ENCODE assay signal across 20 cellular contexts in genomic region chr22:33789690-33790253, GRCh38.
DNase-seq lines count a peak whose midpoint lies in the region; ATAC-seq, FAIRE-seq and TF ChIP-seq lines count a peak whose summit lies in the region.
"Had no signal": no experiment of that assay in that cellular context is flagged by ENCODE, and none has a peak within 500 bp of the region (broad histone marks: within the 10 kb centered on the region; RNA-seq: fewer than 3 reads in every experiment).

No MANE protein-coding gene starts in this region.

- peaks cover 21 to 28% of the 10 kb centered on the region in 2 donors for H3K36me3 Mint-ChIP-seq in activated naive CD4-positive, alpha-beta T cell treated with anti-CD3 and anti-CD28 coated beads, Interleukin-2, amount 50 U/mL, for 72 hours
- H3K36me3 Mint-ChIP-seq in stimulated activated memory B cell treated with anti-CD40 and anti-IgM and Interleukin-4, amounts not matched to agents 10 μg/mL and 1 μg/mL and 100 μg/mL, for 72 hours = peaks cover 14% of the 10 kb centered on the region
- peaks cover 31 to 53% (median 44%) of the 10 kb centered on the region in 3 experiments for H3K36me3 Mint-ChIP-seq in H9 (ENCODE audit: insufficient read depth in 1 of 3, low read depth in 3 of 3)
- H3K36me3 Mint-ChIP-seq: CD4-positive, CD25-positive, alpha-beta regulatory T cell had no signal

- H3K9me3 Mint-ChIP-seq in activated naive CD4-positive, alpha-beta T cell treated with anti-CD3 and anti-CD28 coated beads, Interleukin-2, amount 50 U/mL, for 72 hours = peaks cover 24% of the 10 kb centered on the region in 2 donors
- peaks cover 19% of the 10 kb centered on the region for H3K9me3 Mint-ChIP-seq in stimulated activated memory B cell treated with anti-CD40 and anti-IgM and Interleukin-4, amounts not matched to agents 10 μg/mL and 1 μg/mL and 100 μg/mL, for 72 hours
- peaks cover 35 to 49% of the 10 kb centered on the region in 2 experiments for H3K9me3 Mint-ChIP-seq in H9

- no peak for TF ChIP-seq CTCF in H9 (conservative IDR thresholded peaks at IDR 0.05)

- no peak overlapping the region for H2BK120ac ChIP-seq in H9 (ENCODE audit: low read depth, low read length, poor library complexity, severe bottlenecking)

- no peaks in the 10 kb centered on the region for H3K23me2 ChIP-seq in H9 (ENCODE audit: insufficient read length, low read depth, low read length, poor library complexity, severe bottlenecking)

- H2BK20ac ChIP-seq in H9 (ENCODE audit: low read depth, low read length, poor library complexity, severe bottlenecking) = no peak overlapping the region

- no peak overlapping the region for H2BK15ac ChIP-seq in H9 (ENCODE audit: low read depth, low read length)

- no peaks in the 10 kb centered on the region for H4K20me1 ChIP-seq in H9 (ENCODE audit: control insufficient read depth, insufficient read depth, insufficient read length)

- no peak overlapping the region for H3T11ph ChIP-seq in H9 (ENCODE audit: low read length)

- no peak overlapping the region for H3K23ac ChIP-seq in H9 (ENCODE audit: insufficient read length, low read depth, low read length)

- no peak overlapping the region for H3K27ac ChIP-seq in H9 (ENCODE audit: insufficient read length, low read depth, low read length)
- H3K27ac ChIP-seq: KMS-11, RWPE1 had no signal

- H3K27me3 Mint-ChIP-seq in stimulated activated memory B cell treated with anti-CD40 and anti-IgM and Interleukin-4, amounts not matched to agents 10 μg/mL and 1 μg/mL and 100 μg/mL, for 72 hours = no peaks in the 10 kb centered on the region
- H3K27me3 Mint-ChIP-seq in H9 (ENCODE audit: low read depth) = peaks cover 2% of the 10 kb centered on the region
- H3K27me3 Mint-ChIP-seq: CD4-positive, CD25-positive, alpha-beta regulatory T cell had no signal

- H2AFZ ChIP-seq in H9 (ENCODE audit: low read length) = no peak overlapping the region

- H3K4me1 Mint-ChIP-seq in stimulated activated memory B cell treated with anti-CD40 and anti-IgM and Interleukin-4, amounts not matched to agents 10 μg/mL and 1 μg/mL and 100 μg/mL, for 72 hours = peaks cover 6% of the 10 kb centered on the region
- peaks cover 20 to 25% of the 10 kb centered on the region in 2 experiments for H3K4me1 Mint-ChIP-seq in H9
- H3K4me1 Mint-ChIP-seq: CD4-positive, CD25-positive, alpha-beta regulatory T cell had no signal

- peak; percentile 90 to 93 for ATAC-seq in activated naive CD4-positive, alpha-beta T cell treated with anti-CD3 and anti-CD28 coated beads, Interleukin-2, amount 50 U/mL, for 72 hours
- peak; percentile 57 for ATAC-seq in HG03432 (IDR thresholded peaks at IDR 0.05; ENCODE audit: unreplicated experiment)
- peak; percentile 50 for ATAC-seq in stimulated activated memory B cell treated with anti-CD40 and anti-IgM and Interleukin-4, amounts not matched to agents 10 μg/mL and 1 μg/mL and 100 μg/mL, for 72 hours
- ATAC-seq: PC-3 had no signal

- H2BK5ac ChIP-seq in H9 (ENCODE audit: insufficient read length, low read length) = no peak overlapping the region

- no peak overlapping the region for H3K56ac ChIP-seq in H9 (ENCODE audit: insufficient read length, low read depth, low read length)

- H3K4ac ChIP-seq in H9 (ENCODE audit: low read depth, low read length) = no peak overlapping the region

- H3K27ac Mint-ChIP-seq in activated naive CD4-positive, alpha-beta T cell treated with anti-CD3 and anti-CD28 coated beads, Interleukin-2, amount 50 U/mL, for 72 hours = no peak overlapping the region
- H3K27ac Mint-ChIP-seq in stimulated activated memory B cell treated with anti-CD40 and anti-IgM and Interleukin-4, amounts not matched to agents 10 μg/mL and 1 μg/mL and 100 μg/mL, for 72 hours = no peak overlapping the region
- no peak overlapping the region for H3K27ac Mint-ChIP-seq in H9

- no peaks in the 10 kb centered on the region for H3K4me1 ChIP-seq in H9 (ENCODE audit: insufficient read depth, low read length)

- no peak for TF ChIP-seq POLR2A in GM12892 (IDR thresholded peaks at IDR 0.05; ENCODE audit: low read depth, low read length)

- no peaks in the 10 kb centered on the region for H3K27me3 ChIP-seq in H9 (ENCODE audit: insufficient read depth, low read length)

- H3K18ac ChIP-seq in H9 (ENCODE audit: insufficient read length, low read depth, low read length) = no peak overlapping the region

- H4K5ac ChIP-seq in H9 (ENCODE audit: insufficient read length, low read depth, low read length) = no peak overlapping the region

- H2AK5ac ChIP-seq in H9 (ENCODE audit: insufficient read length, low read length) = no peak overlapping the region

- no CpG with 5 or more reads among the region's 4 CpGs for WGBS in H9 (ENCODE audit: extremely low coverage, insufficient read length, low lambda C conversion rate)

- peak; percentile 75 for FAIRE-seq in GM12892 (lab: Jason Lieb, UNC)

- no peak overlapping the region for H2BK12ac ChIP-seq in H9 (ENCODE audit: insufficient read length, low read depth, low read length)

- no peak overlapping the region for H4K91ac ChIP-seq in H9 (ENCODE audit: insufficient read length, low read depth, low read length)

- no peak overlapping the region for H3K4me2 ChIP-seq in H9 (ENCODE audit: insufficient read depth, insufficient read length, low read length)
- H3K4me2 ChIP-seq: KMS-11 had no signal

- peaks cover 20% of the 10 kb centered on the region; the same call in 1 of the 2 replicates for H3K79me2 ChIP-seq in H9 (ENCODE audit: insufficient read depth, low read length)

- DNase-seq in activated naive CD4-positive, alpha-beta T cell treated with anti-CD3 and anti-CD28 coated beads, Interleukin-2, amount 50 U/mL, for 72 hours (ENCODE audit: low spot score in 2 of 2) = peak in 1 of 2 donors; percentile 8
- DNase-seq in activated naive CD4-positive, alpha-beta T cell (lab: John Stamatoyannopoulos, UW) = no peak
- DNase-seq in GM12892 (ENCODE audit: insufficient read length) = no peak
- DNase-seq in activated CD4-positive, alpha-beta T cell treated with anti-CD3 and anti-CD28 coated beads for 1 hour = no peak
- no peak for DNase-seq in H9
- DNase-seq: ACHN, AML-193, DMS53, GOT3, NCI-H1048, NCI-H146, NCI-H2081 treated with DMSO at 0.1 percent for 48 hours, NCI-H510A, NCI-H774, PC-3 had no signal

- H3K79me1 ChIP-seq in H9 (ENCODE audit: insufficient read depth, low read depth, low read length, poor library complexity, severe bottlenecking) = peaks cover 13% of the 10 kb centered on the region

- H3K4me3 Mint-ChIP-seq in stimulated activated memory B cell treated with anti-CD40 and anti-IgM and Interleukin-4, amounts not matched to agents 10 μg/mL and 1 μg/mL and 100 μg/mL, for 72 hours = no peak overlapping the region
- no peak overlapping the region for H3K4me3 Mint-ChIP-seq in H9
- H3K4me3 Mint-ChIP-seq: CD4-positive, CD25-positive, alpha-beta regulatory T cell had no signal

- H3K9ac ChIP-seq in H9 (ENCODE audit: extremely low read depth, insufficient read length, low read length) = no peak overlapping the region
- H3K9ac ChIP-seq: KMS-11 had no signal

- no peak overlapping the region for H3K14ac ChIP-seq in H9 (ENCODE audit: insufficient read depth, low read length)

- H4K8ac ChIP-seq in H9 (replicated peaks; ENCODE audit: insufficient read length, low read depth, low read length) = no peak overlapping the region

- H3K9me3 ChIP-seq in H9 (ENCODE audit: control insufficient read depth, low read depth, low read length) = peaks cover 14% of the 10 kb centered on the region
